Comparison of ENCODE assay signal across 1 cellular context in the genomic region with DNA sequence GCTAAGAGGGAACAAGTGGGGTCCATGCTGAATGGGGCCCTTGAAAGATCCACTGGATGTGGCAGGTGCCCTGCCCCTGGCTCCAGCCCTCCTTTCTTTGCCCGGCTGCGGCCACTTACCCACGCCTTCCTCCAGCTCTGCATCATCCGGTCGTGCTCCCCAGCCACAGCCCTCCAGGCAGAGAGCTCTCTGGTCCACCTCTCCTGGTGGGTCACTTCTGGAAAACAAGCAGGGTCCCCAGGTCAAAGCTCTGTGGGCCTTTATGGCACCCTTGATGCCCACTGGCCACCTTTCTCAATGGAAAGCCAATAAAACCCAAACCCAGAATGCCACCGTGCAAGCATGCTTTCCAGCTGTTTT.
TF ChIP-seq lines count a peak whose summit lies in the region.

No MANE protein-coding gene starts in this region.

TF ChIP-seq in SK-N-SH treated with all-trans-retinoic acid at 6 μM for 48 hours, 23 proteins besides CTCF, POLR2A, EP300 and RAD21 (continued from another document):
- TF ChIP-seq PATZ1 (CRISPR knock-in tag; IDR thresholded peaks at IDR 0.05; ENCODE audit: borderline replicate concordance) (no peak), PPARA (CRISPR knock-in tag; IDR thresholded peaks at IDR 0.05; ENCODE audit: borderline replicate concordance) (no peak)
TF ChIP-seq in SK-N-SH treated with all-trans-retinoic acid at 6 μM for 48 hours: peak in this region for 0.
